In genomic region chr1:155104605-155105534, GRCh38 we compare ENCODE assay signal across 14 cellular contexts. TPM values are rescaled to one million over a fixed set of nuclear protein-coding genes. Genes with fewer than 3 reads are reported as not detected.
DNase-seq lines count a peak whose midpoint lies in the region; ATAC-seq and TF ChIP-seq lines count a peak whose summit lies in the region.
"Had no signal": no experiment of that assay in that cellular context is flagged by ENCODE, and none has a peak within 500 bp of the region (broad histone marks: within the 10 kb centered on the region; RNA-seq: fewer than 3 reads in every experiment).

No MANE protein-coding gene starts in this region.

- WGBS in body of pancreas, 2 donors = 74 to 78% methylated on average over 7 of the region's 7 CpGs
- WGBS in upper lobe of left lung, 2 donors = 63 to 66% methylated on average over 7 of the region's 7 CpGs

- TF ChIP-seq CTCF in body of pancreas (IDR thresholded peaks at IDR 0.05) (no peak), lower lobe of right lung (IDR thresholded peaks at IDR 0.05) (no peak), upper lobe of left lung (IDR thresholded peaks at IDR 0.05) (no peak)

- DNase-seq in body of pancreas (no peak), left ventricle myocardium superior (no peak), lower lobe of right lung (no peak), upper lobe of left lung (no peak), NCI-H510A (lab: John Stamatoyannopoulos, UW) (no peak)
- DNase-seq: BE2C; CD4-positive, alpha-beta memory T cell; NCI-H1436 treated with DMSO at 0.1 percent for 48 hours; NCI-H2081; NCI-H526 had no signal

- H3K36me3 ChIP-seq in body of pancreas (replicated peaks in 1 of 2; ENCODE audit: insufficient read depth in 1 of 2, low read depth in 2 of 2) (no peaks in the 10 kb centered on the region), lower lobe of right lung (no peaks in the 10 kb centered on the region), upper lobe of left lung (no peaks in the 10 kb centered on the region)
- H3K36me3 ChIP-seq: BE2C had no signal

- H3K9me3 ChIP-seq in body of pancreas (no peaks in the 10 kb centered on the region), lower lobe of right lung (no peaks in the 10 kb centered on the region), upper lobe of left lung (no peaks in the 10 kb centered on the region)
- H3K9me3 ChIP-seq: BE2C had no signal

- TF ChIP-seq POLR2A in body of pancreas (IDR thresholded peaks at IDR 0.05) (no peak), upper lobe of left lung (IDR thresholded peaks at IDR 0.05) (no peak)

- TF ChIP-seq EP300 in upper lobe of left lung (IDR thresholded peaks at IDR 0.05) = no peak

- no peaks in the 10 kb centered on the region for H3K27me3 ChIP-seq in body of pancreas
- no peaks in the 10 kb centered on the region for H3K27me3 ChIP-seq in lower lobe of right lung (ENCODE audit: low read depth)
- H3K27me3 ChIP-seq in upper lobe of left lung = no peaks in the 10 kb centered on the region
- H3K27me3 ChIP-seq: BE2C had no signal

- H3K4me1 ChIP-seq in body of pancreas = peaks cover 16% of the 10 kb centered on the region
- peaks cover 11% of the 10 kb centered on the region for H3K4me1 ChIP-seq in lower lobe of right lung
- H3K4me1 ChIP-seq in upper lobe of left lung = peaks cover 3 to 34% (median 15%) of the 10 kb centered on the region in 4 donors
- H3K4me1 ChIP-seq: BE2C had no signal

- peak; percentile 50 for ATAC-seq in body of pancreas
- peak; percentile 71 for ATAC-seq in left ventricle myocardium superior
- ATAC-seq in lower lobe of right lung = peak; percentile 47 to 57
- no peak for ATAC-seq in upper lobe of left lung (ENCODE audit: low FRiP score in 2 of 2)
- no peak for ATAC-seq in HG02973 (IDR thresholded peaks at IDR 0.05; ENCODE audit: unreplicated experiment)
- no peak for ATAC-seq in HG02938 (IDR thresholded peaks at IDR 0.05; ENCODE audit: unreplicated experiment)
- ATAC-seq: HCT116 had no signal

- peak overlapping the region in 1 of 4 donors; percentile 12 for H3K27ac ChIP-seq in body of pancreas
- peak overlapping the region; percentile 47 for H3K27ac ChIP-seq in lower lobe of right lung
- peak overlapping the region; percentile 53 to 81 (median 74) for H3K27ac ChIP-seq in upper lobe of left lung

- H3K4me3 ChIP-seq in body of pancreas (no peak overlapping the region), lower lobe of right lung (no peak overlapping the region), upper lobe of left lung (no peak overlapping the region)

- intact Hi-C loops in body of pancreas (cut with DNase I) (no loop called here), left ventricle myocardium superior (cut with micrococcal nuclease) (no loop called here), lower lobe of right lung (cut with DNase I) (no loop called here)

RNA-seq across cellular contexts. Expression of gene EFNA1, which starts 22.8 kb away (rescaled TPM):
- total RNA-seq in body of pancreas = 10 to 100 TPM; 10.5 to 20.2 TPM
- 51.0 TPM for total RNA-seq in left ventricle myocardium superior
- 144 TPM for total RNA-seq in lower lobe of right lung
- total RNA-seq in upper lobe of left lung = 100 to 1,000 TPM; 131 to 226 (median 164) TPM
- total RNA-seq: OCI-LY7 had no signal

RNA-seq across cellular contexts. Expression of gene EFNA3, which starts 26.2 kb away (rescaled TPM):
- total RNA-seq in body of pancreas (1 to 10 TPM in 1 of 2 donors, not detected in 1; 1.8 TPM), left ventricle myocardium superior (1.1 TPM), lower lobe of right lung (1.0 TPM), upper lobe of left lung (1 to 10 TPM in 4 of 6 donors, under 1 TPM in 2; 0.33 to 2.1 (median 1.4) TPM)

RNA-seq across cellular contexts. Expression of gene SLC50A1, which starts 30.8 kb away (rescaled TPM):
- total RNA-seq in body of pancreas (10 to 100 TPM; 13.7 to 25.7 TPM), left ventricle myocardium superior (8.8 TPM), lower lobe of right lung (42.6 TPM), upper lobe of left lung (10 to 100 TPM; 19.9 to 49.9 (median 42.7) TPM)

RNA-seq across cellular contexts. Expression of gene DPM3, which starts 35.5 kb away (rescaled TPM):
- 100 to 1,000 TPM in 1 of 2 donors, 1 to 10 TPM in 1; 6.2 to 106 TPM for total RNA-seq in body of pancreas
- total RNA-seq in left ventricle myocardium superior = 52.4 TPM
- 62.3 TPM for total RNA-seq in lower lobe of right lung
- 100 to 1,000 TPM in 2 of 6 donors, 10 to 100 TPM in 3, not detected in 1; 25.1 to 112 (median 67.5) TPM for total RNA-seq in upper lobe of left lung

RNA-seq across cellular contexts. Expression of gene EFNA4, which starts 41.3 kb away (rescaled TPM):
- 1 to 10 TPM; 4.7 to 5.6 TPM for total RNA-seq in body of pancreas
- 2.3 TPM for total RNA-seq in left ventricle myocardium superior
- 7.4 TPM for total RNA-seq in lower lobe of right lung
- total RNA-seq in upper lobe of left lung = 1 to 10 TPM; 2.8 to 8.1 (median 7.0) TPM

Comparison
In these comparisons a context has a peak if more than half of its experiments do, and no peak if none do; other contexts are left out.
1. ATAC-seq: peak in body of pancreas (single experiment), left ventricle myocardium superior (single experiment) and lower lobe of right lung (2 of 2); none in upper lobe of left lung (0 of 2), HG02973 (single experiment) and HG02938 (single experiment).